1 cellular context compared by ENCODE assay signal in genomic region chr6:75211920-75212590, GRCh38.
TF ChIP-seq lines count a peak whose summit lies in the region.

No MANE protein-coding gene starts in this region.

TF ChIP-seq in WTC11, 78 proteins besides CTCF, POLR2A, EP300 and RAD21 (continued from another document):
- TF ChIP-seq STAT6 (CRISPR knock-in tag; conservative IDR thresholded peaks at IDR 0.05; ENCODE audit: low read depth), result no peak
- TF ChIP-seq ATF6 (CRISPR knock-in tag; IDR thresholded peaks at IDR 0.05), result no peak
- no peak for TF ChIP-seq TCF7 (CRISPR knock-in tag; IDR thresholded peaks at IDR 0.05; ENCODE audit: low read depth)
- no peak for TF ChIP-seq ZSCAN18 (CRISPR knock-in tag; IDR thresholded peaks at IDR 0.05)
- TF ChIP-seq ZNF396 (CRISPR knock-in tag; IDR thresholded peaks at IDR 0.05; ENCODE audit: borderline replicate concordance), result no peak
- no peak for TF ChIP-seq PRDM15 (CRISPR knock-in tag; IDR thresholded peaks at IDR 0.05)
- TF ChIP-seq ETV6 (CRISPR knock-in tag; IDR thresholded peaks at IDR 0.05), result no peak
- TF ChIP-seq AFF4 (CRISPR knock-in tag; IDR thresholded peaks at IDR 0.05; ENCODE audit: borderline replicate concordance), result no peak
- no peak for TF ChIP-seq FOXK1 (CRISPR knock-in tag; IDR thresholded peaks at IDR 0.05)
- TF ChIP-seq JAZF1 (CRISPR knock-in tag; IDR thresholded peaks at IDR 0.05), result no peak
